Comparison of ENCODE assay signal across 15 cellular contexts in the genomic region with DNA sequence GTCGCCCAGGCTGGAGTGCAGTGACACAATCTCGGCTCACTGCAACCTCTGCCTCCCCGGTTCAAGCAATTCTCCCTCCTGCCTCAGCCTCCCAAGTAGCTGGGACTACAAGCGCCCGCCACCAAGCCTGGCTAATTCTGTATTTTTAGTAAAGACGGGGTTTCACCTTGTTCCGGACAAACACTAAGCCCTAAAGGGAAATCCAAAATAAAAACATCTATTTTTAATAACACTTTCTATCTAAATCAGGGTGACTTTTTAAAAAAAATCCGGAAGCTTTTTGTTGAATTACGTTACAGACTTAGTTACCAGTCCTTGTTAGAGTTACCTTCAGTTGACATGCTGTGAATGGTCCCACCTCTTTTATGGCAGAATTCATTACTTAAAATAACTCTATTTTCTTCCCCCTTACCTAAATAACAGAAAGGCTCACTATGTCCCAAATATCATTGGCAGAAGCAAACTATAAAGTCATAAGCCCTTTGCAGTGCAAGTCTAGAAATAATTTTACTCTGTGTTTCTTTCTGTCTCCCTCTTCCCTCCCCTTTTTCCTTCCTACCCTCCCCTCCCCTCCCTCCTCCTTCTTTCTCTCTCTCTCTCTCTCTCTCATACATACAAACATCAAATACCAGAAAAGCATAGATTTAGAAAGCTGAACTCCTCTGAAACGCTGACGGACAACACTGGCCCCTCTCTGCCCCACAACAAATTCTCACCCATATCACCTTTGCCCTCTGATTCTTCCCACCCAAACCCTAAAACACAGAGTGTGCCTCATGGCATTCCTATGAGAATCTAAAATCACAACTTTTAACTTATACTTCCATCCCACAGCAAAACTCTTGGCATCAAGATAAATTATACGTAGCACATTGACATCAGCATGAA. TPM values are rescaled to one million over a fixed set of nuclear protein-coding genes. Genes with fewer than 3 reads are reported as not detected.
DNase-seq lines count a peak whose midpoint lies in the region; ATAC-seq and TF ChIP-seq lines count a peak whose summit lies in the region.
"Had no signal": no experiment of that assay in that cellular context is flagged by ENCODE, and none has a peak within 500 bp of the region (broad histone marks: within the 10 kb centered on the region; RNA-seq: fewer than 3 reads in every experiment).

No MANE protein-coding gene starts in this region.

- H3K27ac ChIP-seq in breast epithelium = no peak overlapping the region
- peak overlapping the region; percentile 48 for H3K27ac ChIP-seq in colonic mucosa
- no peak overlapping the region for H3K27ac ChIP-seq in thyroid gland
- H3K27ac ChIP-seq: brain microvascular endothelial cell, tibial artery, WERI-Rb-1 had no signal

- H3K4me1 Mint-ChIP-seq in MCF 10A (ENCODE audit: insufficient read depth, unreplicated experiment) (peaks cover 17% of the 10 kb centered on the region), Calu3 (ENCODE audit: low read depth, unreplicated experiment) (no peaks in the 10 kb centered on the region)
- H3K4me1 Mint-ChIP-seq: endodermal cell, naive B cell had no signal

- H3K27me3 Mint-ChIP-seq in MCF 10A (ENCODE audit: insufficient read depth, unreplicated experiment) = no peaks in the 10 kb centered on the region
- H3K27me3 Mint-ChIP-seq in Calu3 (ENCODE audit: unreplicated experiment) = no peaks in the 10 kb centered on the region

- intact Hi-C loops in MCF 10A (cut with micrococcal nuclease) = no loop called here
- intact Hi-C loops in breast epithelium (cut with DNase I; ENCODE audit: low total_unique reads) = no loop called here
- intact Hi-C loops in colonic mucosa (cut with DNase I) = no loop called here
- intact Hi-C loops in thyroid gland (cut with DNase I) = no loop called here
- intact Hi-C loops in Calu3 (cut with micrococcal nuclease; ENCODE audit: unreplicated experiment) = loop anchor here (5.0 to 10.0 kb wide), 2 partner anchors 66 to 158 kb away; no protein-coding TSS in a partner anchor

- no TSS peak for BruUV-seq in MCF 10A (replicated peaks; lab: Mats Ljungman, UMichigan)
- no TSS peak for BruUV-seq in Calu3 (replicated peaks; lab: Mats Ljungman, UMichigan)

- H3K27ac Mint-ChIP-seq in MCF 10A (ENCODE audit: low read depth, unreplicated experiment) = peak overlapping the region; percentile 8
- no peak overlapping the region for H3K27ac Mint-ChIP-seq in Calu3 (ENCODE audit: unreplicated experiment)
- H3K27ac Mint-ChIP-seq: endodermal cell, naive B cell had no signal

- no peak for ATAC-seq in HG02840 (IDR thresholded peaks at IDR 0.05; ENCODE audit: low FRiP score, unreplicated experiment)

- no peak overlapping the region for H3K4me3 Mint-ChIP-seq in MCF 10A (ENCODE audit: unreplicated experiment)
- no peak overlapping the region for H3K4me3 Mint-ChIP-seq in Calu3 (ENCODE audit: low read depth, unreplicated experiment)
- H3K4me3 Mint-ChIP-seq: endodermal cell, naive B cell had no signal

- H3K9me3 ChIP-seq in breast epithelium (no peaks in the 10 kb centered on the region), colonic mucosa (no peaks in the 10 kb centered on the region), thyroid gland (no peaks in the 10 kb centered on the region)
- H3K9me3 ChIP-seq: tibial artery had no signal

- POLR2A ChIA-PET in MCF 10A (lab: Yijun Ruan, JAX) = interaction anchor here (0.5 to 2.9 kb wide), 16 partner anchors 9 to 499 kb away, joined by 3 to 14 read pairs (median 3); a partner anchor contains a TSS

- no peaks in the 10 kb centered on the region for H3K27me3 ChIP-seq in breast epithelium
- H3K27me3 ChIP-seq in colonic mucosa = no peaks in the 10 kb centered on the region
- H3K27me3 ChIP-seq in thyroid gland = no peaks in the 10 kb centered on the region
- H3K27me3 ChIP-seq: brain microvascular endothelial cell, tibial artery had no signal

- CTCF ChIA-PET in MCF 10A (lab: Yijun Ruan, JAX) (interaction anchor here (0.6 to 2.9 kb wide), 8 partner anchors 16 to 899 kb away, joined by 3 to 8 read pairs (median 3); no protein-coding TSS in a partner anchor), Calu3 (lab: Charles Lee) (no interaction called here)

- TF ChIP-seq POLR2A in breast epithelium (IDR thresholded peaks at IDR 0.05) (no peak), thyroid gland (IDR thresholded peaks at IDR 0.05) (no peak)

- WGBS in thyroid gland, 2 donors = 88 to 90% methylated on average over 12 of the region's 12 CpGs

- no peak for DNase-seq in MCF 10A (ENCODE audit: unreplicated experiment)
- no peak for DNase-seq in breast epithelium (ENCODE audit: low spot score in 2 of 2)
- no peak for DNase-seq in colonic mucosa
- peak; percentile 59 for DNase-seq in kidney tubule cell (ENCODE audit: low spot score)
- no peak for DNase-seq in thyroid gland
- no peak for DNase-seq in Calu3
- no peak for DNase-seq in GF-D8 (lab: John Stamatoyannopoulos, UW)
- DNase-seq: 8988T, brain microvascular endothelial cell, endodermal cell, naive B cell, NCI-H1105 treated with DMSO at 0.1 percent for 48 hours, tibial artery, WERI-Rb-1 had no signal

- no peaks in the 10 kb centered on the region for H3K4me1 ChIP-seq in breast epithelium
- H3K4me1 ChIP-seq in colonic mucosa = peaks cover 8% of the 10 kb centered on the region
- no peaks in the 10 kb centered on the region for H3K4me1 ChIP-seq in thyroid gland

- H3K36me3 ChIP-seq in breast epithelium = no peaks in the 10 kb centered on the region
- peaks cover 3% of the 10 kb centered on the region for H3K36me3 ChIP-seq in colonic mucosa
- no peaks in the 10 kb centered on the region for H3K36me3 ChIP-seq in thyroid gland
- H3K36me3 ChIP-seq: WERI-Rb-1 had no signal

- H3K9me3 Mint-ChIP-seq in MCF 10A (ENCODE audit: unreplicated experiment) (no peaks in the 10 kb centered on the region), Calu3 (ENCODE audit: low read depth, unreplicated experiment) (no peaks in the 10 kb centered on the region)
- H3K9me3 Mint-ChIP-seq: endodermal cell, naive B cell had no signal

- TF ChIP-seq CTCF in MCF 10A (IDR thresholded peaks at IDR 0.05; ENCODE audit: unreplicated experiment) (no peak), breast epithelium (IDR thresholded peaks at IDR 0.05) (no peak), colonic mucosa (IDR thresholded peaks at IDR 0.05) (no peak), thyroid gland (IDR thresholded peaks at IDR 0.05) (no peak), Calu3 (IDR thresholded peaks at IDR 0.05; ENCODE audit: unreplicated experiment) (no peak)

- H3K4me3 ChIP-seq in breast epithelium (no peak overlapping the region), colonic mucosa (no peak overlapping the region), thyroid gland (replicated peaks in 1 of 3) (no peak overlapping the region)
- H3K4me3 ChIP-seq: tibial artery had no signal

- H3K36me3 Mint-ChIP-seq in MCF 10A (ENCODE audit: insufficient read depth, unreplicated experiment) (peaks cover 43% of the 10 kb centered on the region), Calu3 (ENCODE audit: insufficient read depth, unreplicated experiment) (peaks cover 11% of the 10 kb centered on the region)
- H3K36me3 Mint-ChIP-seq: naive B cell had no signal

- peak overlapping the region in 1 of 2 donors; percentile 46 for H3K9ac ChIP-seq in colonic mucosa (ENCODE audit: low read depth in 2 of 2, low read length in 2 of 2)

RNA-seq across cellular contexts. Expression of a gene that starts 18.3 kb away (rescaled TPM):
- total RNA-seq in MCF 10A (2022) (103 and 393 TPM in 2 replicates), breast epithelium (100 to 1,000 TPM; 106 to 623 (median 386) TPM), colonic mucosa (100 to 1,000 TPM; 162 to 390 TPM), thyroid gland (100 to 1,000 TPM in 1 of 4 donors, 10 to 100 TPM in 3; 15.3 to 155 (median 57.8) TPM), Calu3 (2022) (81.2 and 199 TPM in 2 replicates)
